Comparison of ENCODE assay signal across 1 cellular context in the genomic region with DNA sequence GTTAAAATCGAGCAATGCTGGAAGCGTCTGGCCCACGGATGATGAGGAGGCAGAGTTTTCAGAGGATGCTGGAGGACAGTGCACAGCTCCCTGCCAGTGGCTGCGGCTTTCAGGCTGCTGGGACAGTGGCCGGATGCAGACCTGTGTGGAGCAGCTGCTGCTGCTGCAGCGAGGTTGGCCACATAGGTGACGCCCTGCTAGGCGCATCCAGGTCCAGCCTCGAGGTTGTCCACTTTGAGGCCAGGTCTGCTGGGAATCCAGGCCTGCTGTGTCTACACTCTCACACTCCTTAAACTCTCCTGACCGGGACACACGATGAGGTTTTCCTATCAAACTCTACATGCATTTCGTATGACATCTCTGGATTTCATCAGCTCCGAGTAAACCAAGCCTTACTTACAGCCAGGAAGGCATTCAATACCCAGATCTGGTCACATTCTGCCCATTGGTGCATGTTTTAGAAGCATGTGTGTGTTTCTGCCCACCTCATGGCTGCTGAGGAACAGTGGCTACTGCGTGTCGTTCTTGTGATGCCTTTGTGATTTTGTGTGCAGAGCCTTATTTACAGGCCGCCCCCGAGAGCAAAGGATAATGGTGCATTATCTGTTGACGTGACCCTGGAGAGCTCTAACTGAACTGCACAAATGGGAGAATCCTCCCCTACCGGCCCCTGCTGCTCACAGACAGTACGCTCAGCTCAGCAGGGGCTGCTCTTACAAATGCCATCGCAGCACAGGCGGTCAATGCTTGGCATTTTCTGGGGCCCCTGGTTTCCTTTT.
TF ChIP-seq lines count a peak whose summit lies in the region.

No MANE protein-coding gene starts in this region.

TF ChIP-seq in HepG2, 621 proteins besides CTCF, POLR2A, EP300 and RAD21 (continued from another document and continues in another):
- TF ChIP-seq, protein P1, sequence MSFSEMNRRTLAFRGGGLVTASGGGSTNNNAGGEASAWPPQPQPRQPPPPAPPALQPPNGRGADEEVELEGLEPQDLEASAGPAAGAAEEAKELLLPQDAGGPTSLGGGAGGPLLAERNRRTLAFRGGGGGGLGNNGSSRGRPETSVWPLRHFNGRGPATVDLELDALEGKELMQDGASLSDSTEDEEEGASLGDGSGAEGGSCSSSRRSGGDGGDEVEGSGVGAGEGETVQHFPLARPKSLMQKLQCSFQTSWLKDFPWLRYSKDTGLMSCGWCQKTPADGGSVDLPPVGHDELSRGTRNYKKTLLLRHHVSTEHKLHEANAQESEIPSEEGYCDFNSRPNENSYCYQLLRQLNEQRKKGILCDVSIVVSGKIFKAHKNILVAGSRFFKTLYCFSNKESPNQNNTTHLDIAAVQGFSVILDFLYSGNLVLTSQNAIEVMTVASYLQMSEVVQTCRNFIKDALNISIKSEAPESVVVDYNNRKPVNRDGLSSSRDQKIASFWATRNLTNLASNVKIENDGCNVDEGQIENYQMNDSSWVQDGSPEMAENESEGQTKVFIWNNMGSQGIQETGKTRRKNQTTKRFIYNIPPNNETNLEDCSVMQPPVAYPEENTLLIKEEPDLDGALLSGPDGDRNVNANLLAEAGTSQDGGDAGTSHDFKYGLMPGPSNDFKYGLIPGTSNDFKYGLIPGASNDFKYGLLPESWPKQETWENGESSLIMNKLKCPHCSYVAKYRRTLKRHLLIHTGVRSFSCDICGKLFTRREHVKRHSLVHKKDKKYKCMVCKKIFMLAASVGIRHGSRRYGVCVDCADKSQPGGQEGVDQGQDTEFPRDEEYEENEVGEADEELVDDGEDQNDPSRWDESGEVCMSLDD (CRISPR knock-in tag; IDR thresholded peaks at IDR 0.05; ENCODE audit: borderline replicate concordance) = no peak
- TF ChIP-seq NFIB (CRISPR knock-in tag; IDR thresholded peaks at IDR 0.05; ENCODE audit: borderline replicate concordance) (no peak), ZBTB1 (CRISPR knock-in tag; IDR thresholded peaks at IDR 0.05; ENCODE audit: borderline replicate concordance) (no peak), ZNF263 (CRISPR knock-in tag; IDR thresholded peaks at IDR 0.05) (no peak), YEATS4 (CRISPR knock-in tag; IDR thresholded peaks at IDR 0.05; ENCODE audit: borderline replicate concordance) (no peak), ATAD3A (CRISPR knock-in tag; IDR thresholded peaks at IDR 0.05) (no peak), SNAPC2 (CRISPR knock-in tag; IDR thresholded peaks at IDR 0.05) (no peak), ZNF570 (CRISPR knock-in tag; IDR thresholded peaks at IDR 0.05; ENCODE audit: borderline replicate concordance) (no peak), ZFP37 (CRISPR knock-in tag; IDR thresholded peaks at IDR 0.05; ENCODE audit: borderline replicate concordance) (0 out of 2 replicates have a peak, but pooled peaks have one; percentile 14), NCOR1 (IDR thresholded peaks at IDR 0.05; ENCODE audit: borderline replicate concordance, low read length) (no peak), GZF1 (CRISPR knock-in tag; IDR thresholded peaks at IDR 0.05) (no peak), ZNF138 (CRISPR knock-in tag; IDR thresholded peaks at IDR 0.05; ENCODE audit: low read depth) (no peak), ZNF557 (CRISPR knock-in tag; IDR thresholded peaks at IDR 0.05) (no peak), SAFB2 (CRISPR knock-in tag; IDR thresholded peaks at IDR 0.05; ENCODE audit: borderline replicate concordance, low read depth) (no peak), KMT2A (CRISPR knock-in tag; IDR thresholded peaks at IDR 0.05) (peak; percentile 39; the same call in 1 of the 2 replicates)
- TF ChIP-seq, protein P2, sequence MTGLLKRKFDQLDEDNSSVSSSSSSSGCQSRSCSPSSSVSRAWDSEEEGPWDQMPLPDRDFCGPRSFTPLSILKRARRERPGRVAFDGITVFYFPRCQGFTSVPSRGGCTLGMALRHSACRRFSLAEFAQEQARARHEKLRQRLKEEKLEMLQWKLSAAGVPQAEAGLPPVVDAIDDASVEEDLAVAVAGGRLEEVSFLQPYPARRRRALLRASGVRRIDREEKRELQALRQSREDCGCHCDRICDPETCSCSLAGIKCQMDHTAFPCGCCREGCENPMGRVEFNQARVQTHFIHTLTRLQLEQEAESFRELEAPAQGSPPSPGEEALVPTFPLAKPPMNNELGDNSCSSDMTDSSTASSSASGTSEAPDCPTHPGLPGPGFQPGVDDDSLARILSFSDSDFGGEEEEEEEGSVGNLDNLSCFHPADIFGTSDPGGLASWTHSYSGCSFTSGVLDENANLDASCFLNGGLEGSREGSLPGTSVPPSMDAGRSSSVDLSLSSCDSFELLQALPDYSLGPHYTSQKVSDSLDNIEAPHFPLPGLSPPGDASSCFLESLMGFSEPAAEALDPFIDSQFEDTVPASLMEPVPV (CRISPR knock-in tag; IDR thresholded peaks at IDR 0.05) = no peak
- TF ChIP-seq, protein P3, sequence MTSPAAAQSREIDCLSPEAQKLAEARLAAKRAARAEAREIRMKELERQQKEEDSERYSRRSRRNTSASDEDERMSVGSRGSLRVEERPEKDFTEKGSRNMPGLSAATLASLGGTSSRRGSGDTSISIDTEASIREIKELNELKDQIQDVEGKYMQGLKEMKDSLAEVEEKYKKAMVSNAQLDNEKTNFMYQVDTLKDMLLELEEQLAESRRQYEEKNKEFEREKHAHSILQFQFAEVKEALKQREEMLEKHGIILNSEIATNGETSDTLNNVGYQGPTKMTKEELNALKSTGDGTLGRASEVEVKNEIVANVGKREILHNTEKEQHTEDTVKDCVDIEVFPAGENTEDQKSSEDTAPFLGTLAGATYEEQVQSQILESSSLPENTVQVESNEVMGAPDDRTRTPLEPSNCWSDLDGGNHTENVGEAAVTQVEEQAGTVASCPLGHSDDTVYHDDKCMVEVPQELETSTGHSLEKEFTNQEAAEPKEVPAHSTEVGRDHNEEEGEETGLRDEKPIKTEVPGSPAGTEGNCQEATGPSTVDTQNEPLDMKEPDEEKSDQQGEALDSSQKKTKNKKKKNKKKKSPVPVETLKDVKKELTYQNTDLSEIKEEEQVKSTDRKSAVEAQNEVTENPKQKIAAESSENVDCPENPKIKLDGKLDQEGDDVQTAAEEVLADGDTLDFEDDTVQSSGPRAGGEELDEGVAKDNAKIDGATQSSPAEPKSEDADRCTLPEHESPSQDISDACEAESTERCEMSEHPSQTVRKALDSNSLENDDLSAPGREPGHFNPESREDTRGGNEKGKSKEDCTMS (CRISPR knock-in tag; conservative IDR thresholded peaks at IDR 0.05) = no peak
- TF ChIP-seq, protein P4, sequence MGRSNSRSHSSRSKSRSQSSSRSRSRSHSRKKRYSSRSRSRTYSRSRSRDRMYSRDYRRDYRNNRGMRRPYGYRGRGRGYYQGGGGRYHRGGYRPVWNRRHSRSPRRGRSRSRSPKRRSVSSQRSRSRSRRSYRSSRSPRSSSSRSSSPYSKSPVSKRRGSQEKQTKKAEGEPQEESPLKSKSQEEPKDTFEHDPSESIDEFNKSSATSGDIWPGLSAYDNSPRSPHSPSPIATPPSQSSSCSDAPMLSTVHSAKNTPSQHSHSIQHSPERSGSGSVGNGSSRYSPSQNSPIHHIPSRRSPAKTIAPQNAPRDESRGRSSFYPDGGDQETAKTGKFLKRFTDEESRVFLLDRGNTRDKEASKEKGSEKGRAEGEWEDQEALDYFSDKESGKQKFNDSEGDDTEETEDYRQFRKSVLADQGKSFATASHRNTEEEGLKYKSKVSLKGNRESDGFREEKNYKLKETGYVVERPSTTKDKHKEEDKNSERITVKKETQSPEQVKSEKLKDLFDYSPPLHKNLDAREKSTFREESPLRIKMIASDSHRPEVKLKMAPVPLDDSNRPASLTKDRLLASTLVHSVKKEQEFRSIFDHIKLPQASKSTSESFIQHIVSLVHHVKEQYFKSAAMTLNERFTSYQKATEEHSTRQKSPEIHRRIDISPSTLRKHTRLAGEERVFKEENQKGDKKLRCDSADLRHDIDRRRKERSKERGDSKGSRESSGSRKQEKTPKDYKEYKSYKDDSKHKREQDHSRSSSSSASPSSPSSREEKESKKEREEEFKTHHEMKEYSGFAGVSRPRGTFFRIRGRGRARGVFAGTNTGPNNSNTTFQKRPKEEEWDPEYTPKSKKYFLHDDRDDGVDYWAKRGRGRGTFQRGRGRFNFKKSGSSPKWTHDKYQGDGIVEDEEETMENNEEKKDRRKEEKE (IDR thresholded peaks at IDR 0.05) = no peak
- TF ChIP-seq, protein P5, sequence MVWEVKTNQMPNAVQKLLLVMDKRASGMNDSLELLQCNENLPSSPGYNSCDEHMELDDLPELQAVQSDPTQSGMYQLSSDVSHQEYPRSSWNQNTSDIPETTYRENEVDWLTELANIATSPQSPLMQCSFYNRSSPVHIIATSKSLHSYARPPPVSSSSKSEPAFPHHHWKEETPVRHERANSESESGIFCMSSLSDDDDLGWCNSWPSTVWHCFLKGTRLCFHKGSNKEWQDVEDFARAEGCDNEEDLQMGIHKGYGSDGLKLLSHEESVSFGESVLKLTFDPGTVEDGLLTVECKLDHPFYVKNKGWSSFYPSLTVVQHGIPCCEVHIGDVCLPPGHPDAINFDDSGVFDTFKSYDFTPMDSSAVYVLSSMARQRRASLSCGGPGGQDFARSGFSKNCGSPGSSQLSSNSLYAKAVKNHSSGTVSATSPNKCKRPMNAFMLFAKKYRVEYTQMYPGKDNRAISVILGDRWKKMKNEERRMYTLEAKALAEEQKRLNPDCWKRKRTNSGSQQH (CRISPR knock-in tag; IDR thresholded peaks at IDR 0.05; ENCODE audit: low read depth) = 0 out of 2 replicates have a peak, but pooled peaks have one; percentile 52
- TF ChIP-seq, protein P6, sequence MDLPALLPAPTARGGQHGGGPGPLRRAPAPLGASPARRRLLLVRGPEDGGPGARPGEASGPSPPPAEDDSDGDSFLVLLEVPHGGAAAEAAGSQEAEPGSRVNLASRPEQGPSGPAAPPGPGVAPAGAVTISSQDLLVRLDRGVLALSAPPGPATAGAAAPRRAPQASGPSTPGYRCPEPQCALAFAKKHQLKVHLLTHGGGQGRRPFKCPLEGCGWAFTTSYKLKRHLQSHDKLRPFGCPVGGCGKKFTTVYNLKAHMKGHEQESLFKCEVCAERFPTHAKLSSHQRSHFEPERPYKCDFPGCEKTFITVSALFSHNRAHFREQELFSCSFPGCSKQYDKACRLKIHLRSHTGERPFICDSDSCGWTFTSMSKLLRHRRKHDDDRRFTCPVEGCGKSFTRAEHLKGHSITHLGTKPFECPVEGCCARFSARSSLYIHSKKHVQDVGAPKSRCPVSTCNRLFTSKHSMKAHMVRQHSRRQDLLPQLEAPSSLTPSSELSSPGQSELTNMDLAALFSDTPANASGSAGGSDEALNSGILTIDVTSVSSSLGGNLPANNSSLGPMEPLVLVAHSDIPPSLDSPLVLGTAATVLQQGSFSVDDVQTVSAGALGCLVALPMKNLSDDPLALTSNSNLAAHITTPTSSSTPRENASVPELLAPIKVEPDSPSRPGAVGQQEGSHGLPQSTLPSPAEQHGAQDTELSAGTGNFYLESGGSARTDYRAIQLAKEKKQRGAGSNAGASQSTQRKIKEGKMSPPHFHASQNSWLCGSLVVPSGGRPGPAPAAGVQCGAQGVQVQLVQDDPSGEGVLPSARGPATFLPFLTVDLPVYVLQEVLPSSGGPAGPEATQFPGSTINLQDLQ (CRISPR knock-in tag; IDR thresholded peaks at IDR 0.05) = no peak
- TF ChIP-seq, protein P7, sequence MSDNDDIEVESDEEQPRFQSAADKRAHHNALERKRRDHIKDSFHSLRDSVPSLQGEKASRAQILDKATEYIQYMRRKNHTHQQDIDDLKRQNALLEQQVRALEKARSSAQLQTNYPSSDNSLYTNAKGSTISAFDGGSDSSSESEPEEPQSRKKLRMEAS (IDR thresholded peaks at IDR 0.05) = peak; percentile 43; the same call in 1 of the 2 replicates
- TF ChIP-seq, protein P8, sequence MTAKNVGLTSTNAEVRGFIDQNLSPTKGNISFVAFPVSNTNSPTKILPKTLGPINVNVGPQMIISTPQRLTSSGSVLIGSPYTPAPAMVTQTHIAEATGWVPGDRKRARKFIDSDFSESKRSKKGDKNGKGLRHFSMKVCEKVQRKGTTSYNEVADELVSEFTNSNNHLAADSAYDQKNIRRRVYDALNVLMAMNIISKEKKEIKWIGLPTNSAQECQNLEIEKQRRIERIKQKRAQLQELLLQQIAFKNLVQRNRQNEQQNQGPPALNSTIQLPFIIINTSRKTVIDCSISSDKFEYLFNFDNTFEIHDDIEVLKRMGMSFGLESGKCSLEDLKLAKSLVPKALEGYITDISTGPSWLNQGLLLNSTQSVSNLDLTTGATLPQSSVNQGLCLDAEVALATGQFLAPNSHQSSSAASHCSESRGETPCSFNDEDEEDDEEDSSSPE (CRISPR knock-in tag; IDR thresholded peaks at IDR 0.05) = no peak
- TF ChIP-seq, protein P9, sequence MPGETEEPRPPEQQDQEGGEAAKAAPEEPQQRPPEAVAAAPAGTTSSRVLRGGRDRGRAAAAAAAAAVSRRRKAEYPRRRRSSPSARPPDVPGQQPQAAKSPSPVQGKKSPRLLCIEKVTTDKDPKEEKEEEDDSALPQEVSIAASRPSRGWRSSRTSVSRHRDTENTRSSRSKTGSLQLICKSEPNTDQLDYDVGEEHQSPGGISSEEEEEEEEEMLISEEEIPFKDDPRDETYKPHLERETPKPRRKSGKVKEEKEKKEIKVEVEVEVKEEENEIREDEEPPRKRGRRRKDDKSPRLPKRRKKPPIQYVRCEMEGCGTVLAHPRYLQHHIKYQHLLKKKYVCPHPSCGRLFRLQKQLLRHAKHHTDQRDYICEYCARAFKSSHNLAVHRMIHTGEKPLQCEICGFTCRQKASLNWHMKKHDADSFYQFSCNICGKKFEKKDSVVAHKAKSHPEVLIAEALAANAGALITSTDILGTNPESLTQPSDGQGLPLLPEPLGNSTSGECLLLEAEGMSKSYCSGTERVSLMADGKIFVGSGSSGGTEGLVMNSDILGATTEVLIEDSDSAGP (CRISPR knock-in tag; IDR thresholded peaks at IDR 0.05; ENCODE audit: borderline replicate concordance) = peak; percentile 61; the same call in 1 of the 2 replicates
- TF ChIP-seq, protein P10, sequence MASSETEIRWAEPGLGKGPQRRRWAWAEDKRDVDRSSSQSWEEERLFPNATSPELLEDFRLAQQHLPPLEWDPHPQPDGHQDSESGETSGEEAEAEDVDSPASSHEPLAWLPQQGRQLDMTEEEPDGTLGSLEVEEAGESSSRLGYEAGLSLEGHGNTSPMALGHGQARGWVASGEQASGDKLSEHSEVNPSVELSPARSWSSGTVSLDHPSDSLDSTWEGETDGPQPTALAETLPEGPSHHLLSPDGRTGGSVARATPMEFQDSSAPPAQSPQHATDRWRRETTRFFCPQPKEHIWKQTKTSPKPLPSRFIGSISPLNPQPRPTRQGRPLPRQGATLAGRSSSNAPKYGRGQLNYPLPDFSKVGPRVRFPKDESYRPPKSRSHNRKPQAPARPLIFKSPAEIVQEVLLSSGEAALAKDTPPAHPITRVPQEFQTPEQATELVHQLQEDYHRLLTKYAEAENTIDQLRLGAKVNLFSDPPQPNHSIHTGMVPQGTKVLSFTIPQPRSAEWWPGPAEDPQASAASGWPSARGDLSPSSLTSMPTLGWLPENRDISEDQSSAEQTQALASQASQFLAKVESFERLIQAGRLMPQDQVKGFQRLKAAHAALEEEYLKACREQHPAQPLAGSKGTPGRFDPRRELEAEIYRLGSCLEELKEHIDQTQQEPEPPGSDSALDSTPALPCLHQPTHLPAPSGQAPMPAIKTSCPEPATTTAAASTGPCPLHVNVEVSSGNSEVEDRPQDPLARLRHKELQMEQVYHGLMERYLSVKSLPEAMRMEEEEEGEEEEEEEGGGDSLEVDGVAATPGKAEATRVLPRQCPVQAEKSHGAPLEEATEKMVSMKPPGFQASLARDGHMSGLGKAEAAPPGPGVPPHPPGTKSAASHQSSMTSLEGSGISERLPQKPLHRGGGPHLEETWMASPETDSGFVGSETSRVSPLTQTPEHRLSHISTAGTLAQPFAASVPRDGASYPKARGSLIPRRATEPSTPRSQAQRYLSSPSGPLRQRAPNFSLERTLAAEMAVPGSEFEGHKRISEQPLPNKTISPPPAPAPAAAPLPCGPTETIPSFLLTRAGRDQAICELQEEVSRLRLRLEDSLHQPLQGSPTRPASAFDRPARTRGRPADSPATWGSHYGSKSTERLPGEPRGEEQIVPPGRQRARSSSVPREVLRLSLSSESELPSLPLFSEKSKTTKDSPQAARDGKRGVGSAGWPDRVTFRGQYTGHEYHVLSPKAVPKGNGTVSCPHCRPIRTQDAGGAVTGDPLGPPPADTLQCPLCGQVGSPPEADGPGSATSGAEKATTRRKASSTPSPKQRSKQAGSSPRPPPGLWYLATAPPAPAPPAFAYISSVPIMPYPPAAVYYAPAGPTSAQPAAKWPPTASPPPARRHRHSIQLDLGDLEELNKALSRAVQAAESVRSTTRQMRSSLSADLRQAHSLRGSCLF (CRISPR knock-in tag; IDR thresholded peaks at IDR 0.05; ENCODE audit: borderline replicate concordance) = no peak
